Comparison of ENCODE assay signal across 13 cellular contexts in the genomic region with DNA sequence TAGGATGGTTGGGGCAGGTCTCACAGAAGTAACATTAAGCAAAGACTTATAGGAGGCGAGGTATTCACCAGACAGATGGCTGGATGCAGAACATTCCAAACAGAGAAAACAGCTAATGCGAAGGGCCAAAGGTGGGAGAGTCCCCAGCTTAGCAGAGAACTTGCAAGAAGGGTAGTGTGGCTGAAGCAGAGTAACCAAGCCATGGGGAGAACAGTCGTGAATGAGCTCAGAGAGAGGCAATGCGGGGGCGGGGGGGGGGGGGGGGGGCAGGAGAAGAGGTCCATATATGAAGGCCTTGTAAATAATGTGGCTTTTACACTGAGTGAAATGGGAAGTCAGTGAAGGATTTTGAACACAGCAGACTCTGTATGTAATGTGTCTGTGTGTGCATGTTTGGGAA.
DNase-seq lines count a peak whose midpoint lies in the region; ATAC-seq, FAIRE-seq and TF ChIP-seq lines count a peak whose summit lies in the region.
"Had no signal": no experiment of that assay in that cellular context is flagged by ENCODE, and none has a peak within 500 bp of the region (broad histone marks: within the 10 kb centered on the region; RNA-seq: fewer than 3 reads in every experiment).

No MANE protein-coding gene starts in this region.

- POLR2A ChIA-PET in activated CD8-positive, alpha-beta T cell treated with anti-CD3 and anti-CD28 coated beads for 36 hours (lab: Charles Lee), result interaction anchor here (0.5 to 1.4 kb wide), 2 partner anchors 32 to 73 kb away, joined by 3 read pairs; no protein-coding TSS in a partner anchor

- H3K4me1 ChIP-seq in cardiac muscle cell (ENCODE audit: low read depth), result peaks cover 15% of the 10 kb centered on the region

- ATAC-seq in activated CD8-positive, alpha-beta T cell treated with anti-CD3 and anti-CD28 coated beads for 36 hours, result no peak
- ATAC-seq in sciatic nerve (peak; percentile 38), HG03354 (IDR thresholded peaks at IDR 0.05; ENCODE audit: poor library complexity, severe bottlenecking, unreplicated experiment) (no peak), GM21447 (IDR thresholded peaks at IDR 0.05; ENCODE audit: unreplicated experiment) (no peak), GM21528 (IDR thresholded peaks at IDR 0.05; ENCODE audit: low FRiP score, unreplicated experiment) (no peak)

- no peaks in the 10 kb centered on the region for H3K36me3 ChIP-seq in cardiac muscle cell
- H3K36me3 ChIP-seq: right lobe of liver, suprapubic skin had no signal

- CTCF ChIA-PET in activated CD8-positive, alpha-beta T cell treated with anti-CD3 and anti-CD28 coated beads for 36 hours (lab: Charles Lee), result interaction anchor here (2.5 to 7.7 kb wide), 3 partner anchors 23 to 168 kb away, joined by 6 to 60 read pairs (median 23); partner anchors contain the start of gene HIC1

- peak overlapping the region; percentile 71 for H3K27ac ChIP-seq in cardiac muscle cell
- H3K27ac ChIP-seq: suprapubic skin had no signal

- H3K27me3 ChIP-seq in cardiac muscle cell, result no peaks in the 10 kb centered on the region
- H3K27me3 ChIP-seq: right lobe of liver, suprapubic skin had no signal

- peaks cover 45% of the 10 kb centered on the region for H3K4me1 Mint-ChIP-seq in activated CD8-positive, alpha-beta T cell treated with anti-CD3 and anti-CD28 coated beads for 36 hours (ENCODE audit: low read depth)

- intact Hi-C loops in activated CD8-positive, alpha-beta T cell treated with anti-CD3 and anti-CD28 coated beads for 36 hours (cut with micrococcal nuclease), result no loop called here
- intact Hi-C loops in sciatic nerve (cut with DNase I), result no loop called here

- no peak for TF ChIP-seq CTCF in activated CD8-positive, alpha-beta T cell treated with anti-CD3 and anti-CD28 coated beads for 36 hours (IDR thresholded peaks at IDR 0.05)
- no peak for TF ChIP-seq CTCF in cardiac muscle cell (IDR thresholded peaks at IDR 0.05; ENCODE audit: low read depth, low read length)

- peak; percentile 33 for FAIRE-seq in GM18507 (lab: Jason Lieb, UNC)

- no peaks in the 10 kb centered on the region for H3K9me3 Mint-ChIP-seq in activated CD8-positive, alpha-beta T cell treated with anti-CD3 and anti-CD28 coated beads for 36 hours
- H3K9me3 Mint-ChIP-seq: CD4-positive, CD25-positive, alpha-beta regulatory T cell had no signal

- no peak for DNase-seq in GM18507 (ENCODE audit: extremely low spot score, insufficient read length, low read depth)
- DNase-seq in activated CD8-positive, alpha-beta T cell treated with anti-CD3 and anti-CD28 coated beads for 36 hours, result no peak
- DNase-seq in cardiac muscle cell (ENCODE audit: low read depth in 1 of 2, low spot score in 1 of 2), result no peak
- DNase-seq in sciatic nerve (ENCODE audit: low spot score), result no peak
- DNase-seq in GOT3 (lab: John Stamatoyannopoulos, UW), result no peak
- DNase-seq: CD4-positive, CD25-positive, alpha-beta regulatory T cell; NK-92 treated with Interleukin-12 subunit alpha and Interleukin-12 subunit beta, amount 100 ng/mL, for 24 hours; SK-N-SH had no signal

- no peaks in the 10 kb centered on the region for H3K9me3 ChIP-seq in cardiac muscle cell (ENCODE audit: low read depth)
- H3K9me3 ChIP-seq: right lobe of liver, SK-N-SH, suprapubic skin had no signal

- peak overlapping the region; percentile 80 for H3K27ac Mint-ChIP-seq in activated CD8-positive, alpha-beta T cell treated with anti-CD3 and anti-CD28 coated beads for 36 hours

- no peak overlapping the region for H3K4me3 ChIP-seq in cardiac muscle cell
- H3K4me3 ChIP-seq: right lobe of liver, suprapubic skin had no signal

- H3K36me3 Mint-ChIP-seq in activated CD8-positive, alpha-beta T cell treated with anti-CD3 and anti-CD28 coated beads for 36 hours (ENCODE audit: low read depth), result peaks cover 13% of the 10 kb centered on the region

- no peaks in the 10 kb centered on the region for H3K27me3 Mint-ChIP-seq in activated CD8-positive, alpha-beta T cell treated with anti-CD3 and anti-CD28 coated beads for 36 hours
- H3K27me3 Mint-ChIP-seq: CD4-positive, CD25-positive, alpha-beta regulatory T cell had no signal

- H3K4me3 Mint-ChIP-seq in activated CD8-positive, alpha-beta T cell treated with anti-CD3 and anti-CD28 coated beads for 36 hours, result no peak overlapping the region
- H3K4me3 Mint-ChIP-seq: CD4-positive, CD25-positive, alpha-beta regulatory T cell had no signal
